Comparison of ENCODE assay signal across 17 cellular contexts in the genomic region with DNA sequence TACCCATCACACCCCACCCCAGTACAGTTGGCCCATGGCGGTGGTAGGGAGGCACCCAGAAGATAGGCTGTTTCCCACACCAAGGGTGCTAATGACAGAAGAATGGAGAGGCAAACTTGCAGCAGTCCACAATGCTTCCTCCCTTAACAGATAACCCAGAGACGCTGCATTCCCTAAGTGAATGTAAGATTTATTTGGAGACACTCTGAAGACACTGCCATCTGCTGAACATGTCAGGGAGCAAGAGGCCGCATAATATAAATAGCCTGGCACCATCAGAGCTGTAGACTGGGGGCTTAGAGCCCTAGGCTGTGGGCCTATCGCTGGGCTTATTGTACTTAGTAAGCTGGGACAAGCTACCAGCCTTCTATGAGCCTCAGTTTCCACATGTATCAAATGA. TPM values are rescaled to one million over a fixed set of nuclear protein-coding genes. Genes with fewer than 3 reads are reported as not detected.
DNase-seq lines count a peak whose midpoint lies in the region; ATAC-seq and TF ChIP-seq lines count a peak whose summit lies in the region.
"Had no signal": no experiment of that assay in that cellular context is flagged by ENCODE, and none has a peak within 500 bp of the region (broad histone marks: within the 10 kb centered on the region; RNA-seq: fewer than 3 reads in every experiment).

No MANE protein-coding gene starts in this region.

- H3K9ac ChIP-seq in HUES64 (ENCODE audit: low read depth, low read length): no peak overlapping the region

- CTCF ChIA-PET in CD4-positive, alpha-beta T cell (lab: Charles Lee): no interaction called here
- CTCF ChIA-PET in naive thymus-derived CD4-positive, alpha-beta T cell (lab: Charles Lee): no interaction called here

- H3K9me3 ChIP-seq in CD4-positive, alpha-beta T cell (ENCODE audit: control insufficient read depth, low read length): no peaks in the 10 kb centered on the region
- H3K9me3 ChIP-seq in HUES64 (ENCODE audit: insufficient read depth, low read depth, low read length) (no peaks in the 10 kb centered on the region), RWPE2 (ENCODE audit: severe bottlenecking) (no peaks in the 10 kb centered on the region)
- H3K9me3 ChIP-seq in naive thymus-derived CD4-positive, alpha-beta T cell (ENCODE audit: control insufficient read depth in 2 of 3, low read length in 3 of 3): no peaks in the 10 kb centered on the region

- H3K36me3 Mint-ChIP-seq in CD4-positive, alpha-beta T cell (ENCODE audit: low read depth): peaks cover 22% of the 10 kb centered on the region
- H3K36me3 Mint-ChIP-seq in naive thymus-derived CD4-positive, alpha-beta T cell: peaks cover 0 to 8% (median 3%) of the 10 kb centered on the region in 5 donors
- peaks cover 4 to 19% of the 10 kb centered on the region in 2 donors for H3K36me3 Mint-ChIP-seq in activated naive CD4-positive, alpha-beta T cell treated with anti-CD3 and anti-CD28 coated beads, Interleukin-2, amount 50 U/mL, for 72 hours

- POLR2A ChIA-PET in CD4-positive, alpha-beta T cell (lab: Charles Lee): no interaction called here
- POLR2A ChIA-PET in naive thymus-derived CD4-positive, alpha-beta T cell (lab: Charles Lee): interaction anchor here (0.9 to 2.6 kb wide), 2 partner anchors 174 to 176 kb away, joined by 3 to 11 read pairs; a partner anchor contains a TSS

- no peak for TF ChIP-seq CTCF in CD4-positive, alpha-beta T cell (IDR thresholded peaks at IDR 0.05)
- TF ChIP-seq CTCF in RWPE2 (IDR thresholded peaks at IDR 0.05; ENCODE audit: poor library complexity, severe bottlenecking): no peak

- no peaks in the 10 kb centered on the region for H3K9me3 Mint-ChIP-seq in CD4-positive, alpha-beta T cell
- H3K9me3 Mint-ChIP-seq in naive thymus-derived CD4-positive, alpha-beta T cell: peaks cover 0 to 2% (median 0%) of the 10 kb centered on the region in 11 donors
- H3K9me3 Mint-ChIP-seq in activated naive CD4-positive, alpha-beta T cell treated with anti-CD3 and anti-CD28 coated beads, Interleukin-2, amount 50 U/mL, for 72 hours: no peaks in the 10 kb centered on the region
- H3K9me3 Mint-ChIP-seq: HFFc6 had no signal

- H3K27ac Mint-ChIP-seq in CD4-positive, alpha-beta T cell: peak overlapping the region; percentile 99
- H3K27ac Mint-ChIP-seq in naive thymus-derived CD4-positive, alpha-beta T cell: peak overlapping the region in 8 of 9 donors; percentile 88 to 99 (median 99)
- peak overlapping the region in 1 of 2 donors; percentile 99 for H3K27ac Mint-ChIP-seq in activated naive CD4-positive, alpha-beta T cell treated with anti-CD3 and anti-CD28 coated beads, Interleukin-2, amount 50 U/mL, for 72 hours

- 81% methylated on average over 4 of the region's 4 CpGs for WGBS in HUES64

- no peaks in the 10 kb centered on the region for H3K27me3 ChIP-seq in CD4-positive, alpha-beta T cell (ENCODE audit: control insufficient read depth, insufficient read depth, low read length)
- no peaks in the 10 kb centered on the region for H3K27me3 ChIP-seq in HUES64 (ENCODE audit: insufficient read depth, low read length)
- H3K27me3 ChIP-seq in RWPE2 (ENCODE audit: insufficient read depth, poor library complexity, severe bottlenecking): no peaks in the 10 kb centered on the region
- H3K27me3 ChIP-seq in naive thymus-derived CD4-positive, alpha-beta T cell (ENCODE audit: control insufficient read depth in 2 of 2, insufficient read depth in 2 of 2, low read length in 2 of 2): peaks cover 0 to 3% of the 10 kb centered on the region in 2 donors

- H3K4me3 Mint-ChIP-seq in CD4-positive, alpha-beta T cell: peak overlapping the region; percentile 62
- H3K4me3 Mint-ChIP-seq in naive thymus-derived CD4-positive, alpha-beta T cell: peak overlapping the region in 1 of 10 donors; percentile 99
- H3K4me3 Mint-ChIP-seq: HFFc6 had no signal

- H3K4me1 ChIP-seq in HUES64 (ENCODE audit: insufficient read depth, low read length) (peaks cover 17% of the 10 kb centered on the region), RWPE2 (ENCODE audit: insufficient read depth, poor library complexity, severe bottlenecking) (peaks cover 5% of the 10 kb centered on the region)
- H3K4me1 ChIP-seq in naive thymus-derived CD4-positive, alpha-beta T cell (ENCODE audit: control insufficient read depth in 2 of 2, insufficient read depth in 2 of 2, low read length in 2 of 2): peaks cover 6 to 9% of the 10 kb centered on the region in 2 donors

- no peak overlapping the region for H3K4me3 ChIP-seq in HUES64 (ENCODE audit: low read length)
- H3K4me3 ChIP-seq in RWPE2 (ENCODE audit: severe bottlenecking): no peak overlapping the region
- no peak overlapping the region for H3K4me3 ChIP-seq in naive thymus-derived CD4-positive, alpha-beta T cell (ENCODE audit: low read length)
- H3K4me3 ChIP-seq: lung had no signal

- peaks cover 8% of the 10 kb centered on the region for H3K36me3 ChIP-seq in HUES64 (ENCODE audit: insufficient read depth, low read length)
- peaks cover 9% of the 10 kb centered on the region for H3K36me3 ChIP-seq in RWPE2 (ENCODE audit: low read depth)
- H3K36me3 ChIP-seq in naive thymus-derived CD4-positive, alpha-beta T cell (ENCODE audit: control insufficient read depth in 2 of 3, insufficient read depth in 3 of 3, low read length in 3 of 3): peaks cover 0 to 10% (median 0%) of the 10 kb centered on the region in 3 experiments

- intact Hi-C loops in CD4-positive, alpha-beta T cell (cut with DNase I, micrococcal nuclease): loop anchor here (5.0 kb wide), 6 partner anchors 119 to 564 kb away; a partner anchor contains a TSS
- intact Hi-C loops in naive thymus-derived CD4-positive, alpha-beta T cell (cut with micrococcal nuclease): loop anchor here (5.0 to 10.0 kb wide), 9 partner anchors 64 to 871 kb away; a partner anchor contains a TSS

- DNase-seq in CD4-positive, alpha-beta T cell: no peak
- DNase-seq in RWPE2 (ENCODE audit: low spot score): no peak
- peak in 1 of 9 donors; percentile 8 for DNase-seq in naive thymus-derived CD4-positive, alpha-beta T cell
- no peak for DNase-seq in activated naive CD4-positive, alpha-beta T cell treated with anti-CD3 and anti-CD28 coated beads, Interleukin-2, amount 50 U/mL, for 72 hours (ENCODE audit: low spot score in 2 of 2)
- DNase-seq: activated CD8-positive, alpha-beta memory T cell treated with anti-CD3 and anti-CD28 coated beads, Interleukin-2, amount 50 U/mL, for 48 hours; activated naive CD4-positive, alpha-beta T cell treated with Interleukin-2 at 50 U/mL for 16 hours; dermis blood vessel endothelial cell; DMS153; glutamatergic neuron; HFFc6; NCI-H1092 treated with DMSO at 0.1 percent for 48 hours; NCI-H2107; NCI-H748 treated with DMSO at 0.1 percent for 48 hours had no signal

- H3K27me3 Mint-ChIP-seq in CD4-positive, alpha-beta T cell: no peaks in the 10 kb centered on the region
- peaks cover 0 to 11% (median 0%) of the 10 kb centered on the region in 5 donors for H3K27me3 Mint-ChIP-seq in naive thymus-derived CD4-positive, alpha-beta T cell

- ATAC-seq in CD4-positive, alpha-beta T cell (ENCODE audit: poor library complexity): no peak
- ATAC-seq in RWPE2 (ENCODE audit: low read depth): no peak
- ATAC-seq in naive thymus-derived CD4-positive, alpha-beta T cell: no peak
- ATAC-seq in GM19395 (IDR thresholded peaks at IDR 0.05; ENCODE audit: unreplicated experiment): no peak
- ATAC-seq in activated naive CD4-positive, alpha-beta T cell treated with anti-CD3 and anti-CD28 coated beads, Interleukin-2, amount 50 U/mL, for 72 hours: no peak
- ATAC-seq in HG03039 (IDR thresholded peaks at IDR 0.05; ENCODE audit: unreplicated experiment): no peak

- peaks cover 27% of the 10 kb centered on the region for H3K4me1 Mint-ChIP-seq in CD4-positive, alpha-beta T cell (ENCODE audit: low read depth)
- peaks cover 14 to 33% (median 25%) of the 10 kb centered on the region in 7 donors for H3K4me1 Mint-ChIP-seq in naive thymus-derived CD4-positive, alpha-beta T cell

- no peak overlapping the region for H3K27ac ChIP-seq in CD4-positive, alpha-beta T cell (ENCODE audit: low read depth, low read length)
- H3K27ac ChIP-seq in HUES64 (ENCODE audit: low read depth, low read length) (peak overlapping the region; percentile 99; the same call in 1 of the 2 replicates), RWPE2 (ENCODE audit: poor library complexity, severe bottlenecking) (peak overlapping the region; percentile 91)
- no peak overlapping the region for H3K27ac ChIP-seq in naive thymus-derived CD4-positive, alpha-beta T cell (ENCODE audit: low read depth, low read length)

RNA-seq across cellular contexts. Expression of a gene that starts 2.2 kb away (rescaled TPM):
- 10 to 100 TPM; 24.9 to 26.0 TPM for total RNA-seq in CD4-positive, alpha-beta T cell
- 67.6 TPM for polyA plus RNA-seq in HUES64 (2013, experiment 1 of 2)
- polyA plus RNA-seq in HUES64 (2013, experiment 2 of 2): 69.7 TPM
- 10 to 100 TPM; 24.0 to 57.5 (median 43.4) TPM for total RNA-seq in naive thymus-derived CD4-positive, alpha-beta T cell
- 10 to 100 TPM; 15.7 to 39.7 TPM for polyA plus RNA-seq in naive thymus-derived CD4-positive, alpha-beta T cell
- 10 to 100 TPM; 42.9 to 60.5 TPM for total RNA-seq in activated naive CD4-positive, alpha-beta T cell treated with anti-CD3 and anti-CD28 coated beads, Interleukin-2, amount 50 U/mL, for 72 hours

RNA-seq across cellular contexts. Expression of a gene that starts 7.0 kb away (rescaled TPM):
- under 1 TPM; 0.05 to 0.14 TPM for total RNA-seq in CD4-positive, alpha-beta T cell
- not detected for polyA plus RNA-seq in HUES64 (2013, experiment 1 of 2)
- not detected for polyA plus RNA-seq in HUES64 (2013, experiment 2 of 2)
- total RNA-seq in naive thymus-derived CD4-positive, alpha-beta T cell: 1 to 10 TPM in 2 of 5 experiments, under 1 TPM in 1, not detected in 2; 0.29 to 5.9 (median 1.3) TPM
- polyA plus RNA-seq in naive thymus-derived CD4-positive, alpha-beta T cell: not detected
- 1 to 10 TPM in 1 of 2 donors, under 1 TPM in 1; 0.64 to 1.9 TPM for total RNA-seq in activated naive CD4-positive, alpha-beta T cell treated with anti-CD3 and anti-CD28 coated beads, Interleukin-2, amount 50 U/mL, for 72 hours
- total RNA-seq: dermis blood vessel endothelial cell had no signal

Comparison
In these comparisons a context has a peak if more than half of its experiments do, and no peak if none do; other contexts are left out.
1. H3K27ac ChIP-seq: peak in HUES64 (single experiment) and RWPE2 (single experiment); none in CD4-positive, alpha-beta T cell (single experiment) and naive thymus-derived CD4-positive, alpha-beta T cell (single experiment).